In the genomic region with DNA sequence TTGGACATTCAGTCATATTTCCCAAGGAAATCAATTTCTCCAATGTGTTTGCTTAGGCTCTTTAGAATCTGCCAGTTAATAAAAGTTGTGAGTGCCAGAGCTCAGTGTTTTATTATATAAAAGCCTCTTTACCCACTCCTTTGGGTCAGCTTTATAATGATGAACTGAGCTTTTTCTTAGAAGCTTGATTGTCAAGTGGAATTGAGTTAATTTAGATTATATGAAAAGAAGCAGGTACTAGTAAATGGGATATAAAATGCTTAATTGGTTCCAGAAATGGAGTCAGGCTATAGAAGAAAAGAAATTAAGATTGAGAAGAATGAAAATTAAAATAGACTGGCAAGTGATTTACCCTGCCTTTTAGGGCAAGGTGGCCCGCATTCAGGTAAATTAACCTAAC, we compare ENCODE assay signal across 2 cellular contexts.
TF ChIP-seq lines count a peak whose summit lies in the region.

No MANE protein-coding gene starts in this region.

TF ChIP-seq in GM23338, 12 proteins besides CTCF, POLR2A, EP300 and RAD21 (continued from another document):
- TF ChIP-seq, protein P1, sequence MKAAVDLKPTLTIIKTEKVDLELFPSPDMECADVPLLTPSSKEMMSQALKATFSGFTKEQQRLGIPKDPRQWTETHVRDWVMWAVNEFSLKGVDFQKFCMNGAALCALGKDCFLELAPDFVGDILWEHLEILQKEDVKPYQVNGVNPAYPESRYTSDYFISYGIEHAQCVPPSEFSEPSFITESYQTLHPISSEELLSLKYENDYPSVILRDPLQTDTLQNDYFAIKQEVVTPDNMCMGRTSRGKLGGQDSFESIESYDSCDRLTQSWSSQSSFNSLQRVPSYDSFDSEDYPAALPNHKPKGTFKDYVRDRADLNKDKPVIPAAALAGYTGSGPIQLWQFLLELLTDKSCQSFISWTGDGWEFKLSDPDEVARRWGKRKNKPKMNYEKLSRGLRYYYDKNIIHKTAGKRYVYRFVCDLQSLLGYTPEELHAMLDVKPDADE (IDR thresholded peaks at IDR 0.05): no peak
- TF ChIP-seq NANOG (IDR thresholded peaks at IDR 0.05; ENCODE audit: borderline replicate concordance) (no peak), EZH2 (IDR thresholded peaks at IDR 0.05; ENCODE audit: low read depth, unreplicated experiment) (no peak)
TF ChIP-seq in GM23338: peak in this region for 0.

TF ChIP-seq in SK-N-SH, 30 proteins besides CTCF, POLR2A, EP300 and RAD21 (continued from another document):
- TF ChIP-seq RXRA (IDR thresholded peaks at IDR 0.05; ENCODE audit: borderline replicate concordance, low read depth): no peak
- peak; percentile 57; the same call in 1 of the 2 replicates for TF ChIP-seq TCF12 (IDR thresholded peaks at IDR 0.05)
- no peak for TF ChIP-seq SMC3 (IDR thresholded peaks at IDR 0.05; ENCODE audit: low read depth, low read length)
- TF ChIP-seq FOSL2 (IDR thresholded peaks at IDR 0.05; ENCODE audit: borderline replicate concordance, low read depth): no peak
- TF ChIP-seq SIN3A (IDR thresholded peaks at IDR 0.05; ENCODE audit: borderline replicate concordance, low read depth, low read length): no peak
- TF ChIP-seq YY1 (IDR thresholded peaks at IDR 0.05; ENCODE audit: low read depth): no peak
- TF ChIP-seq REST (IDR thresholded peaks at IDR 0.05; ENCODE audit: low read depth, low read length): no peak
- no peak for TF ChIP-seq GABPA (IDR thresholded peaks at IDR 0.05; ENCODE audit: low read depth)
- no peak for TF ChIP-seq NRF1 (IDR thresholded peaks at IDR 0.05; ENCODE audit: low read depth, low read length)
- TF ChIP-seq, protein P2, sequence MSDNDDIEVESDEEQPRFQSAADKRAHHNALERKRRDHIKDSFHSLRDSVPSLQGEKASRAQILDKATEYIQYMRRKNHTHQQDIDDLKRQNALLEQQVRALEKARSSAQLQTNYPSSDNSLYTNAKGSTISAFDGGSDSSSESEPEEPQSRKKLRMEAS (IDR thresholded peaks at IDR 0.05; ENCODE audit: low read depth): no peak
- no peak for TF ChIP-seq EZH2phosphoT487 (IDR thresholded peaks at IDR 0.05; ENCODE audit: borderline replicate concordance, low read depth)
- no peak for TF ChIP-seq USF2 (IDR thresholded peaks at IDR 0.05; ENCODE audit: borderline replicate concordance, low read depth, low read length)
- TF ChIP-seq, protein P3, sequence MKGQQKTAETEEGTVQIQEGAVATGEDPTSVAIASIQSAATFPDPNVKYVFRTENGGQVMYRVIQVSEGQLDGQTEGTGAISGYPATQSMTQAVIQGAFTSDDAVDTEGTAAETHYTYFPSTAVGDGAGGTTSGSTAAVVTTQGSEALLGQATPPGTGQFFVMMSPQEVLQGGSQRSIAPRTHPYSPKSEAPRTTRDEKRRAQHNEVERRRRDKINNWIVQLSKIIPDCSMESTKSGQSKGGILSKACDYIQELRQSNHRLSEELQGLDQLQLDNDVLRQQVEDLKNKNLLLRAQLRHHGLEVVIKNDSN (IDR thresholded peaks at IDR 0.05; ENCODE audit: borderline replicate concordance, low read depth): no peak
- TF ChIP-seq MEF2A (IDR thresholded peaks at IDR 0.05; ENCODE audit: borderline replicate concordance, low read depth): no peak
- TF ChIP-seq CHD2 (IDR thresholded peaks at IDR 0.05; ENCODE audit: low read length, partially characterized antibody): peak; percentile 55
- TF ChIP-seq ELF1 (IDR thresholded peaks at IDR 0.05): no peak
- no peak; the same call in 1 of the 2 replicates for TF ChIP-seq GATA2 (CRISPR knock-in tag; IDR thresholded peaks at IDR 0.05)
- TF ChIP-seq JUND (IDR thresholded peaks at IDR 0.05): no peak
- TF ChIP-seq, protein P4, sequence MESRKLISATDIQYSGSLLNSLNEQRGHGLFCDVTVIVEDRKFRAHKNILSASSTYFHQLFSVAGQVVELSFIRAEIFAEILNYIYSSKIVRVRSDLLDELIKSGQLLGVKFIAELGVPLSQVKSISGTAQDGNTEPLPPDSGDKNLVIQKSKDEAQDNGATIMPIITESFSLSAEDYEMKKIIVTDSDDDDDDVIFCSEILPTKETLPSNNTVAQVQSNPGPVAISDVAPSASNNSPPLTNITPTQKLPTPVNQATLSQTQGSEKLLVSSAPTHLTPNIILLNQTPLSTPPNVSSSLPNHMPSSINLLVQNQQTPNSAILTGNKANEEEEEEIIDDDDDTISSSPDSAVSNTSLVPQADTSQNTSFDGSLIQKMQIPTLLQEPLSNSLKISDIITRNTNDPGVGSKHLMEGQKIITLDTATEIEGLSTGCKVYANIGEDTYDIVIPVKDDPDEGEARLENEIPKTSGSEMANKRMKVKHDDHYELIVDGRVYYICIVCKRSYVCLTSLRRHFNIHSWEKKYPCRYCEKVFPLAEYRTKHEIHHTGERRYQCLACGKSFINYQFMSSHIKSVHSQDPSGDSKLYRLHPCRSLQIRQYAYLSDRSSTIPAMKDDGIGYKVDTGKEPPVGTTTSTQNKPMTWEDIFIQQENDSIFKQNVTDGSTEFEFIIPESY (IDR thresholded peaks at IDR 0.05; ENCODE audit: borderline replicate concordance, low read depth): no peak
- no peak for TF ChIP-seq NFIC (IDR thresholded peaks at IDR 0.05; ENCODE audit: borderline replicate concordance)
- TF ChIP-seq POLR2AphosphoS5 (IDR thresholded peaks at IDR 0.05; ENCODE audit: low read depth, low read length): peak; percentile 35; the same call in 1 of the 2 replicates
- no peak for TF ChIP-seq IRF3 (IDR thresholded peaks at IDR 0.05; ENCODE audit: low read depth, low read length)
- TF ChIP-seq RCOR1 (IDR thresholded peaks at IDR 0.05; ENCODE audit: low read length): no peak
- no peak for TF ChIP-seq TAF1 (IDR thresholded peaks at IDR 0.05; ENCODE audit: borderline replicate concordance, low read depth, low read length)
- TF ChIP-seq FOXJ3 (CRISPR knock-in tag; IDR thresholded peaks at IDR 0.05): no peak
- 0 out of 2 replicates have a peak, but pooled peaks have one; percentile 45 for TF ChIP-seq TEAD4 (IDR thresholded peaks at IDR 0.05; ENCODE audit: borderline replicate concordance, insufficient read depth)
- no peak for TF ChIP-seq FOXM1 (IDR thresholded peaks at IDR 0.05; ENCODE audit: low read depth)
- TF ChIP-seq RFX5 (IDR thresholded peaks at IDR 0.05; ENCODE audit: low read length): no peak
- no peak for TF ChIP-seq MXI1 (IDR thresholded peaks at IDR 0.05; ENCODE audit: low read depth, low read length)
